In genomic region chr10:33334170-33334838, GRCh38 we compare ENCODE assay signal across 8 cellular contexts. TPM values are rescaled to one million over a fixed set of nuclear protein-coding genes. Genes with fewer than 3 reads are reported as not detected.
A peak's percentile ranks its signal among the peaks of the same experiment; 100 is the strongest.
DNase-seq lines count a peak whose midpoint lies in the region; ATAC-seq and TF ChIP-seq lines count a peak whose summit lies in the region.

NRP1 (minus strand) TSS chr10:33334667; CDS start chr10:33334382, 285 bp downstream.

- no peaks in the 10 kb centered on the region for H3K36me3 Mint-ChIP-seq in activated T-cell treated with anti-CD3 and anti-CD28 coated beads, Interleukin-2, amount 50 U/mL, for 24 hours (ENCODE audit: low read depth)
- no peaks in the 10 kb centered on the region for H3K36me3 Mint-ChIP-seq in natural killer cell treated with Interleukin-12 subunit alpha and Interleukin-12 subunit beta and Interleukin-15 and Interleukin-18, amount 100 ng/mL, for 72 hours

- H3K36me3 ChIP-seq in HUES48 (ENCODE audit: control insufficient read depth, insufficient read depth, low read length) = no peaks in the 10 kb centered on the region

- H3K9me3 ChIP-seq in HUES48 (ENCODE audit: control insufficient read depth, insufficient read depth, low read length) = no peaks in the 10 kb centered on the region

- peak; percentile 63 to 70 for ATAC-seq in natural killer cell treated with Interleukin-12 subunit alpha and Interleukin-12 subunit beta and Interleukin-15 and Interleukin-18, amount 100 ng/mL, for 72 hours
- ATAC-seq in GM18498 (IDR thresholded peaks at IDR 0.05; ENCODE audit: unreplicated experiment) (no peak), HG03039 (IDR thresholded peaks at IDR 0.05; ENCODE audit: unreplicated experiment) (no peak)

- H3K9ac ChIP-seq in HUES48 (ENCODE audit: low read depth, low read length) = 0 out of 2 replicates have a peak within 1 kb of the TSS, but pooled peaks have one; percentile 8

- peaks cover 28% of the 10 kb centered on the region for H3K4me1 ChIP-seq in HUES48 (ENCODE audit: control insufficient read depth, insufficient read depth, low read length)

- DNase-seq in EH (ENCODE audit: low read depth) (peak; percentile 91), fibroblast of the aortic adventitia (ENCODE audit: low read depth) (no peak), UCSD-AML1 (lab: John Stamatoyannopoulos, UW; ENCODE audit: unreplicated experiment) (no peak)
- DNase-seq in activated T-cell treated with anti-CD3 and anti-CD28 coated beads, Interleukin-2, amount 50 U/mL, for 24 hours = peak; percentile 61
- no peak for DNase-seq in natural killer cell treated with Interleukin-12 subunit alpha and Interleukin-12 subunit beta and Interleukin-15 and Interleukin-18, amount 100 ng/mL, for 72 hours (ENCODE audit: low spot score)

- H3K27ac Mint-ChIP-seq in activated T-cell treated with anti-CD3 and anti-CD28 coated beads, Interleukin-2, amount 50 U/mL, for 24 hours = peak within 1 kb of the TSS; percentile 18
- peak within 1 kb of the TSS in 1 of 2 donors; percentile 51 for H3K27ac Mint-ChIP-seq in natural killer cell treated with Interleukin-12 subunit alpha and Interleukin-12 subunit beta and Interleukin-15 and Interleukin-18, amount 100 ng/mL, for 72 hours

- no peak within 1 kb of the TSS for H3K27ac ChIP-seq in HUES48 (ENCODE audit: low read depth, low read length)

- no peaks in the 10 kb centered on the region for H3K9me3 Mint-ChIP-seq in activated T-cell treated with anti-CD3 and anti-CD28 coated beads, Interleukin-2, amount 50 U/mL, for 24 hours
- H3K9me3 Mint-ChIP-seq in natural killer cell treated with Interleukin-12 subunit alpha and Interleukin-12 subunit beta and Interleukin-15 and Interleukin-18, amount 100 ng/mL, for 72 hours = no peaks in the 10 kb centered on the region

- H3K4me3 Mint-ChIP-seq in activated T-cell treated with anti-CD3 and anti-CD28 coated beads, Interleukin-2, amount 50 U/mL, for 24 hours = peak within 1 kb of the TSS; percentile 75
- peak within 1 kb of the TSS; percentile 82 for H3K4me3 Mint-ChIP-seq in natural killer cell treated with Interleukin-12 subunit alpha and Interleukin-12 subunit beta and Interleukin-15 and Interleukin-18, amount 100 ng/mL, for 72 hours

- TF ChIP-seq CTCF in fibroblast of the aortic adventitia (IDR thresholded peaks at IDR 0.05; ENCODE audit: insufficient read depth, low read length) = no peak

- H3K27me3 Mint-ChIP-seq in activated T-cell treated with anti-CD3 and anti-CD28 coated beads, Interleukin-2, amount 50 U/mL, for 24 hours = peaks cover 81% of the 10 kb centered on the region
- peaks cover 51 to 69% of the 10 kb centered on the region in 2 donors for H3K27me3 Mint-ChIP-seq in natural killer cell treated with Interleukin-12 subunit alpha and Interleukin-12 subunit beta and Interleukin-15 and Interleukin-18, amount 100 ng/mL, for 72 hours

- H3K4me1 Mint-ChIP-seq in activated T-cell treated with anti-CD3 and anti-CD28 coated beads, Interleukin-2, amount 50 U/mL, for 24 hours (ENCODE audit: low read depth) = peaks cover 30% of the 10 kb centered on the region
- H3K4me1 Mint-ChIP-seq in natural killer cell treated with Interleukin-12 subunit alpha and Interleukin-12 subunit beta and Interleukin-15 and Interleukin-18, amount 100 ng/mL, for 72 hours (ENCODE audit: low read depth in 2 of 2) = peaks cover 6 to 11% of the 10 kb centered on the region in 2 donors

- H3K4me3 ChIP-seq in HUES48 (ENCODE audit: low read depth, low read length) (peak within 1 kb of the TSS; percentile 75), fibroblast of the aortic adventitia (ENCODE audit: low read depth, low read length) (peak within 1 kb of the TSS; percentile 96)

- H3K27me3 ChIP-seq in HUES48 (ENCODE audit: control insufficient read depth, insufficient read depth, low read length) = peaks cover 70% of the 10 kb centered on the region

RNA-seq across cellular contexts. Expression of gene NRP1, which starts in this region (rescaled TPM):
- 174 and 455 TPM in 2 replicates for total RNA-seq in fibroblast of the aortic adventitia (ENCODE audit: low replicate concordance)
- 1 to 10 TPM in 1 of 2 donors, under 1 TPM in 1; 0.33 to 1.5 TPM for total RNA-seq in natural killer cell treated with Interleukin-12 subunit alpha and Interleukin-12 subunit beta and Interleukin-15 and Interleukin-18, amount 100 ng/mL, for 72 hours

Comparison
In these comparisons a context has a peak if more than half of its experiments do, and no peak if none do; other contexts are left out.
1. RNA of gene NRP1 (total RNA-seq): 174 to 455 TPM in fibroblast of the aortic adventitia; 0.33 to 1.5 TPM in natural killer cell treated with Interleukin-12 subunit alpha and Interleukin-12 subunit beta and Interleukin-15 and Interleukin-18, amount 100 ng/mL, for 72 hours; every median in the first group is over 10 times any median in the second.
2. DNase-seq: peak in EH (single experiment) and activated T-cell treated with anti-CD3 and anti-CD28 coated beads, Interleukin-2, amount 50 U/mL, for 24 hours (single experiment); none in fibroblast of the aortic adventitia (single experiment), natural killer cell treated with Interleukin-12 subunit alpha and Interleukin-12 subunit beta and Interleukin-15 and Interleukin-18, amount 100 ng/mL, for 72 hours (single experiment) and UCSD-AML1 (single experiment).
3. ATAC-seq: peak in natural killer cell treated with Interleukin-12 subunit alpha and Interleukin-12 subunit beta and Interleukin-15 and Interleukin-18, amount 100 ng/mL, for 72 hours (2 of 2); none in GM18498 (single experiment) and HG03039 (single experiment).